In the genomic region with DNA sequence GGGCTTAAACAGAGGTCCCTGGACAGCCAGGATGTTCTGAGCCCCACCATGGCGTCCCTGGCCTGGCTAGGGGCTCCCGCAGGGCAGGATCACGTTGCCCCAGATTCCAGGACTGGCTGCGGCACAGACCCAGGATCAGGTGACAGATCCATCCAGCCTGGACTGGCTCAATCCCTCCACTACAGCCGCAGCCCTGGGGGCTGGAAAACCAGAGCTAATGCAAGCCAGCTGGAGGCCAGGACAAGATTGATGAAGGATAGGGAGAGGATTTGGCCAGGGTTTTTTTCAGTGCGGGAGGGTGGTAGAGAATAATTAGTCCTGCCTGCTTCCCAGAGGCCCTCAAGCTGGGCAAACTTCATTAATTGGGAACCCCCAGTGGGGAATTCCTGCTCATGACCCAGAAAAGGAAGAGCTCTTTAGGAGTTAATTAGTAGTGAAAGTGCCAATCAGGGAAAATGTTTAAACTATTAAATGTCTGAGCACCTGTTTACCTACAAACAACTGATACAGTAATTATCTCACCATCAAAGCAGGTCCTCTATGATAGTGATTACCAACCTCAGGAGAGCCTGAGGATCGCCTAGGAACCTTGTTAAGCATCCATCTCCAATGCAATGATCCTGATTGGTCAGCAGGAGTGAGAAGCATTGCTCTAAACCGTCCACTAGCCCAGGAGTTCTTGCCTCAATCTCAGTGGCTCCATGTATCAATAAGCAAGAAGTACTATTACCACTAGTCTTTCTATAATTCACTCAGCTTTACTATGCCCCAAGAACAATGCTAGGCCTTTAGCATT, we compare ENCODE assay signal across 1 cellular context.
TF ChIP-seq lines count a peak whose summit lies in the region.

No MANE protein-coding gene starts in this region.

TF ChIP-seq in WTC11, 78 proteins besides CTCF, POLR2A, EP300 and RAD21 (continued from another document):
- TF ChIP-seq, protein P1, sequence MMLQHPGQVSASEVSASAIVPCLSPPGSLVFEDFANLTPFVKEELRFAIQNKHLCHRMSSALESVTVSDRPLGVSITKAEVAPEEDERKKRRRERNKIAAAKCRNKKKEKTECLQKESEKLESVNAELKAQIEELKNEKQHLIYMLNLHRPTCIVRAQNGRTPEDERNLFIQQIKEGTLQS (CRISPR knock-in tag; conservative IDR thresholded peaks at IDR 0.05): no peak
- no peak for TF ChIP-seq ATF1 (CRISPR knock-in tag; IDR thresholded peaks at IDR 0.05)
- TF ChIP-seq GRHL2 (CRISPR knock-in tag; IDR thresholded peaks at IDR 0.05; ENCODE audit: insufficient replicate concordance, severe bottlenecking): no peak
- TF ChIP-seq, protein P2, sequence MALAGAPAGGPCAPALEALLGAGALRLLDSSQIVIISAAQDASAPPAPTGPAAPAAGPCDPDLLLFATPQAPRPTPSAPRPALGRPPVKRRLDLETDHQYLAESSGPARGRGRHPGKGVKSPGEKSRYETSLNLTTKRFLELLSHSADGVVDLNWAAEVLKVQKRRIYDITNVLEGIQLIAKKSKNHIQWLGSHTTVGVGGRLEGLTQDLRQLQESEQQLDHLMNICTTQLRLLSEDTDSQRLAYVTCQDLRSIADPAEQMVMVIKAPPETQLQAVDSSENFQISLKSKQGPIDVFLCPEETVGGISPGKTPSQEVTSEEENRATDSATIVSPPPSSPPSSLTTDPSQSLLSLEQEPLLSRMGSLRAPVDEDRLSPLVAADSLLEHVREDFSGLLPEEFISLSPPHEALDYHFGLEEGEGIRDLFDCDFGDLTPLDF (CRISPR knock-in tag; IDR thresholded peaks at IDR 0.05): no peak
- no peak for TF ChIP-seq NR2C2 (CRISPR knock-in tag; IDR thresholded peaks at IDR 0.05)
- no peak for TF ChIP-seq HMGA2 (CRISPR knock-in tag; IDR thresholded peaks at IDR 0.05)
